In the genomic region with DNA sequence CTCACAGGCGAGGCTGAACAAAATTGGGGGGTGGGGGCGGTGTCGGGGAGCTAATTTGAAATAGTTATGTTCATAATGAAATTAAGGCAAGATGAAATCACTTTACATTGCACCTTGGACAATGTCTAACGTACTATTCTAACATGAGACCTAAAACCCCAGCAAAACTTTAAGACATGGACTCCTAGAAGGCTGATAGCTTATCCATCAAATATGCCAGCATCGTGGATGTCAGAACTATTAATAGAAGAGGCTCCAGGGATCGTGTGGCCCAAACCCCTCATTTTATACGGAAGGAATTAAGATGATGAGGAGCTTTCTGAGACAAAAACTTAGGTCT, we compare ENCODE assay signal across 26 cellular contexts.
"Had no signal": no experiment of that assay in that cellular context is flagged by ENCODE, and none has a peak within 500 bp of the region (broad histone marks: within the 10 kb centered on the region; RNA-seq: fewer than 3 reads in every experiment).

No MANE protein-coding gene starts in this region.

- DNase-seq: activated CD4-positive, alpha-beta T cell treated with anti-CD3 and anti-CD28 coated beads, Interleukin-2, amount 10 ng/mL, durations not matched to agents 24 days and 14 days; activated CD4-positive, alpha-beta T cell treated with anti-CD3 and anti-CD28 coated beads, Interleukin-2, amount 50 U/mL, for 4 hours; activated CD8-positive, alpha-beta T cell treated with anti-CD3 and anti-CD28 coated beads for 36 hours; activated gamma-delta T cell; activated naive CD4-positive, alpha-beta T cell treated with Interleukin-2 at 50 U/mL for 16 hours; activated naive CD8-positive, alpha-beta T cell treated with anti-CD3 and anti-CD28 coated beads, Interleukin-2, amount 10 ng/mL, durations not matched to agents 7 days and 5 days; activated T-cell treated with anti-CD3 and anti-CD28 coated beads, Interleukin-2, amount 50 U/mL, for 1 hour; activated T-cell treated with anti-CD3 and anti-CD28 coated beads, Interleukin-2, amount 50 U/mL, for 72 hours; amygdala; cerebellar nuclear complex; Kasumi-1; MG63; NCI-H1048; NCI-H1105 treated with DMSO at 0.1 percent for 48 hours; NCI-H1436; NCI-H1694; NCI-H1930; NCI-H524 treated with DMSO at 0.1 percent for 48 hours; PC-9; SHP77; SJCRH30; T1000 had no signal

- H2AFZ ChIP-seq: PC-9 had no signal

- H3K9me3 ChIP-seq: ascending aorta, breast epithelium, MG63, SJCRH30 had no signal

- H3K27me3 ChIP-seq: ascending aorta, breast epithelium, MG63, SJCRH30 had no signal

- H3K36me3 ChIP-seq: ascending aorta, breast epithelium, MG63, SJCRH30 had no signal

- H3K4me2 ChIP-seq: PC-9 had no signal

- ATAC-seq: activated CD8-positive, alpha-beta T cell treated with anti-CD3 and anti-CD28 coated beads for 36 hours; activated T-cell treated with anti-CD3 and anti-CD28 coated beads, Interleukin-2, amount 50 U/mL, for 72 hours; activated T-helper 17 cell treated with anti-CD3 and anti-CD28 coated beads, Interleukin-2, amount 50 U/mL, for 72 hours had no signal

- H3K4me1 ChIP-seq: ascending aorta, breast epithelium, SJCRH30 had no signal

- H3K27ac ChIP-seq: ascending aorta, PC-9, SJCRH30, SK-N-MC had no signal

- H3K4me3 ChIP-seq: ascending aorta, breast epithelium, MG63, PC-9, SJCRH30, SK-N-MC had no signal
